Comparison of ENCODE assay signal across 15 cellular contexts in the genomic region with DNA sequence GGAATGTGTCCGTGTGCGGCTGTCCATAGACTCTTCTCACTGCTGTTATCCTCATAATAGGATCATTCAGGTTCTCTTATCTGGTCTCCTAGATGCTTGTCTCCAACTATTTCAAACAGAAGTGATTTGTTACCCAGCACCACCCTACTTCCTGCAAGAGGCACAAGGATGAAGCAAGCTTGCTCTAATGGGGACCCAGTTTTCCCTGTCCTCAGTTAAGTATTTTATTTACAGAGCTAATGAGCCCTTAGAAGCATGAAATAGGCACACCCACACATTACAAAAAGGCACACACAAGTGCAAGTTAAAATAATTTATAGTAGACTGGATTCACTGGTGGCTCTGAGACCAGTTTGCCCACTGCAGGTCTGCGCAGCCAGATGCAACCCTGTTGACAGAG.
DNase-seq lines count a peak whose midpoint lies in the region; ATAC-seq and TF ChIP-seq lines count a peak whose summit lies in the region.
"Had no signal": no experiment of that assay in that cellular context is flagged by ENCODE, and none has a peak within 500 bp of the region (broad histone marks: within the 10 kb centered on the region; RNA-seq: fewer than 3 reads in every experiment).

No MANE protein-coding gene starts in this region.

- no peak overlapping the region for H3K27ac ChIP-seq in left lung
- H3K27ac ChIP-seq: HL-60 had no signal

- no peaks in the 10 kb centered on the region for H3K27me3 ChIP-seq in left lung

- intact Hi-C loops in left lung (cut with DNase I): no loop called here

- no peak overlapping the region for H3K4me3 ChIP-seq in left lung
- H3K4me3 ChIP-seq: GM23248, K562 had no signal

- no peaks in the 10 kb centered on the region for H3K9me3 ChIP-seq in left lung
- H3K9me3 ChIP-seq: BE2C had no signal

- no peak for TF ChIP-seq CTCF in left lung (IDR thresholded peaks at IDR 0.05)

- no peaks in the 10 kb centered on the region for H3K36me3 ChIP-seq in left lung
- H3K36me3 ChIP-seq: BE2C had no signal

- DNase-seq in DMS153 treated with DMSO at 0.1 percent for 48 hours (lab: John Stamatoyannopoulos, UW; ENCODE audit: unreplicated experiment) (peak; percentile 88), NCI-H1417 treated with DMSO at 0.1 percent for 48 hours (lab: John Stamatoyannopoulos, UW) (peak; percentile 24), NCI-H748 treated with DMSO at 0.1 percent for 48 hours (lab: John Stamatoyannopoulos, UW) (peak; percentile 73), left lung (no peak), SIG-M5 treated with dmso at 0.1 percent for 504 hours (lab: John Stamatoyannopoulos, UW; ENCODE audit: unreplicated experiment) (no peak), H4 (ENCODE audit: low spot score) (no peak), NCI-H526 treated with DMSO at 0.1 percent for 48 hours (lab: John Stamatoyannopoulos, UW) (no peak)
- DNase-seq: BE2C; CD4-positive, alpha-beta memory T cell; GM23248; NCI-H2171; NCI-H524 treated with DMSO at 0.1 percent for 48 hours; SHP77 had no signal

- H3K4me1 ChIP-seq in left lung: peaks cover 0 to 3% of the 10 kb centered on the region in 2 donors
- H3K4me1 ChIP-seq: BE2C had no signal

- ATAC-seq in left lung: peak; percentile 37
- ATAC-seq: K562 had no signal

Comparison
In these comparisons a context has a peak if more than half of its experiments do, and no peak if none do; other contexts are left out.
1. DNase-seq: peak in DMS153 treated with DMSO at 0.1 percent for 48 hours (single experiment), NCI-H1417 treated with DMSO at 0.1 percent for 48 hours (single experiment) and NCI-H748 treated with DMSO at 0.1 percent for 48 hours (single experiment); none in left lung (0 of 2), SIG-M5 treated with dmso at 0.1 percent for 504 hours (single experiment), H4 (single experiment) and NCI-H526 treated with DMSO at 0.1 percent for 48 hours (single experiment).